ENCODE assay signal across 8 cellular contexts in genomic region chr11:90895850-90896249, GRCh38.
"Had no signal": no experiment of that assay in that cellular context is flagged by ENCODE, and none has a peak within 500 bp of the region (broad histone marks: within the 10 kb centered on the region; RNA-seq: fewer than 3 reads in every experiment).

No MANE protein-coding gene starts in this region.

- ATAC-seq: GM12878 had no signal

- FAIRE-seq: G401.6, GM12878, GM12891, GM12892, GM18507, GM19239 had no signal

- DNase-seq: GDM1, GF-D8 had no signal

- H3K4me3 ChIP-seq: GM12878 had no signal
